ENCODE assay signal across 22 cellular contexts in genomic region chr14:45559626-45560025, GRCh38.
DNase-seq lines count a peak whose midpoint lies in the region; ATAC-seq and TF ChIP-seq lines count a peak whose summit lies in the region.
"Had no signal": no experiment of that assay in that cellular context is flagged by ENCODE, and none has a peak within 500 bp of the region (broad histone marks: within the 10 kb centered on the region; RNA-seq: fewer than 3 reads in every experiment).

No MANE protein-coding gene starts in this region.

- no peaks in the 10 kb centered on the region for H3K4me1 Mint-ChIP-seq in GM23338
- no peaks in the 10 kb centered on the region for H3K4me1 Mint-ChIP-seq in WTC11
- H3K4me1 Mint-ChIP-seq: B cell, CD14-positive monocyte, IgD-negative memory B cell had no signal

- H3K4me1 ChIP-seq in GM23338 (ENCODE audit: insufficient read depth) (no peaks in the 10 kb centered on the region), mesendoderm (ENCODE audit: control insufficient read depth, low read depth, low read length) (no peaks in the 10 kb centered on the region), uterus (no peaks in the 10 kb centered on the region)
- H3K4me1 ChIP-seq: A549, SJSA1 had no signal

- H3K9me3 Mint-ChIP-seq in GM23338 (no peaks in the 10 kb centered on the region), WTC11 (peaks cover 7% of the 10 kb centered on the region; the same call in 1 of the 2 replicates)

- H3K4me2 ChIP-seq in GM23338 (no peak overlapping the region), mesendoderm (ENCODE audit: low read length) (no peak overlapping the region)
- H3K4me2 ChIP-seq: A549 had no signal

- H4K20me1 ChIP-seq in GM23338 (replicated peaks; ENCODE audit: insufficient read depth) = no peaks in the 10 kb centered on the region

- no peak overlapping the region for H3K23ac ChIP-seq in mesendoderm (ENCODE audit: low read length)

- H3K79me2 ChIP-seq in GM23338 (replicated peaks; ENCODE audit: insufficient read depth) = no peaks in the 10 kb centered on the region
- no peaks in the 10 kb centered on the region for H3K79me2 ChIP-seq in mesendoderm (ENCODE audit: control insufficient read depth, insufficient read depth, low read length)

- H2AK5ac ChIP-seq in mesendoderm (ENCODE audit: low read length) = no peak overlapping the region

- intact Hi-C loops in uterus (cut with DNase I; ENCODE audit: low total_unique reads) = no loop called here

- H3K4ac ChIP-seq in mesendoderm (ENCODE audit: low read depth, low read length) = no peak overlapping the region

- H3K4me3 Mint-ChIP-seq in GM23338 = no peak overlapping the region
- no peak overlapping the region for H3K4me3 Mint-ChIP-seq in WTC11
- H3K4me3 Mint-ChIP-seq: B cell, CD14-positive monocyte, IgD-negative memory B cell had no signal

- no peak overlapping the region for H3K56ac ChIP-seq in mesendoderm (ENCODE audit: low read length)

- H3K36me3 ChIP-seq in GM23338 (ENCODE audit: insufficient read depth) (no peaks in the 10 kb centered on the region), mesendoderm (ENCODE audit: control insufficient read depth, insufficient read depth, low read length) (no peaks in the 10 kb centered on the region), uterus (no peaks in the 10 kb centered on the region)
- H3K36me3 ChIP-seq: SJSA1 had no signal

- WGBS in mesendoderm (ENCODE audit: extremely low coverage, insufficient coverage, low lambda C conversion rate) = no CpG with 5 or more reads among the region's 5 CpGs

- H2BK120ac ChIP-seq in mesendoderm (ENCODE audit: low read depth, low read length) = no peak overlapping the region

- TF ChIP-seq CTCF in GM23338 (conservative IDR thresholded peaks at IDR 0.05; ENCODE audit: low read depth in 2 of 2) (peak in 1 of 2 experiments; percentile 42; a peak in 2 of 4 replicates), WTC11 (IDR thresholded peaks at IDR 0.05) (no peak), uterus (IDR thresholded peaks at IDR 0.05) (no peak)

- H3K9me3 ChIP-seq in uterus = no peaks in the 10 kb centered on the region
- H3K9me3 ChIP-seq: A549, SJSA1 had no signal

- POLR2A ChIA-PET in HEK293T (lab: Yijun Ruan, JAX) (no interaction called here), WTC11 (lab: Charles Lee) (interaction anchor here (1.0 kb wide), 1 partner anchor 55 kb away, joined by 3 read pairs; no protein-coding TSS in a partner anchor)

- H3K36me3 Mint-ChIP-seq in GM23338 (ENCODE audit: low read depth) (no peaks in the 10 kb centered on the region), WTC11 (no peaks in the 10 kb centered on the region)
- H3K36me3 Mint-ChIP-seq: CD14-positive monocyte, IgD-negative memory B cell had no signal

- 0 out of 2 replicates have a peak, but pooled peaks cover 2% of the 10 kb centered on the region for H3K9me2 ChIP-seq in GM23338 (ENCODE audit: insufficient read depth)

- H3K79me1 ChIP-seq in mesendoderm (ENCODE audit: low read length) = no peaks in the 10 kb centered on the region

- DNase-seq in GM23338 (ENCODE audit: low spot score) (peak; percentile 53), HEK293T (ENCODE audit: extremely low spot score) (peak; percentile 6), WTC11 (ENCODE audit: low spot score) (no peak), mesendoderm (peak; percentile 38), uterus (no peak)
- DNase-seq: DMS53, EL, GF-D8, MV-4-11, NCI-H1694, NCI-H2081, NCI-H446 treated with DMSO at 0.1 percent for 48 hours had no signal

- no peak overlapping the region for H3K18ac ChIP-seq in mesendoderm (ENCODE audit: low read length)

- no peak overlapping the region for H4K5ac ChIP-seq in mesendoderm (ENCODE audit: low read length)

- no peak overlapping the region for H2BK15ac ChIP-seq in mesendoderm (replicated peaks; ENCODE audit: low read depth)

- H3K27ac ChIP-seq in GM23338 (ENCODE audit: low read depth) (no peak overlapping the region), mesendoderm (ENCODE audit: low read depth, low read length) (no peak overlapping the region), uterus (no peak overlapping the region)
- H3K27ac ChIP-seq: A549, SJSA1 had no signal

- H3K27me3 Mint-ChIP-seq in GM23338 (ENCODE audit: insufficient read depth, low read depth, poor library complexity) = no peaks in the 10 kb centered on the region
- no peaks in the 10 kb centered on the region for H3K27me3 Mint-ChIP-seq in WTC11 (ENCODE audit: low read depth)
- H3K27me3 Mint-ChIP-seq: B cell, IgD-negative memory B cell had no signal

- H3K27ac Mint-ChIP-seq in GM23338 = no peak overlapping the region
- no peak overlapping the region for H3K27ac Mint-ChIP-seq in WTC11
- H3K27ac Mint-ChIP-seq: B cell, CD14-positive monocyte had no signal

- CTCF ChIA-PET in HEK293T (lab: Yijun Ruan, JAX) = interaction anchor here (0.6 kb wide), 1 partner anchor 28 kb away, joined by 3 read pairs; no protein-coding TSS in a partner anchor
- CTCF ChIA-PET in WTC11 (lab: Charles Lee) = interaction anchor here (1.4 kb wide), 1 partner anchor 33 kb away, joined by 4 read pairs; no protein-coding TSS in a partner anchor

- H4K8ac ChIP-seq in mesendoderm (ENCODE audit: low read depth, low read length) = no peak overlapping the region

- H2BK5ac ChIP-seq in mesendoderm (ENCODE audit: low read length) = no peak overlapping the region

- ATAC-seq in GM23338 (peak; percentile 85), WTC11 (peak; percentile 87), HG03159 (IDR thresholded peaks at IDR 0.05; ENCODE audit: unreplicated experiment) (no peak), GM19324 (IDR thresholded peaks at IDR 0.05; ENCODE audit: low FRiP score, unreplicated experiment) (no peak), HG02678 (IDR thresholded peaks at IDR 0.05; ENCODE audit: unreplicated experiment) (no peak)
- ATAC-seq: HCT116, Right ventricle myocardium inferior had no signal

- H3K9ac ChIP-seq in mesendoderm (ENCODE audit: low read length) = no peak overlapping the region

- TF ChIP-seq POLR2A in uterus (IDR thresholded peaks at IDR 0.05) = no peak

- peak overlapping the region; percentile 69 for H2AFZ ChIP-seq in GM23338

- H3K4me3 ChIP-seq in GM23338 (no peak overlapping the region), mesendoderm (ENCODE audit: low read length) (no peak overlapping the region), uterus (no peak overlapping the region)
- H3K4me3 ChIP-seq: A549, SJSA1 had no signal

- no peaks in the 10 kb centered on the region for H3K27me3 ChIP-seq in GM23338 (ENCODE audit: insufficient read depth)
- H3K27me3 ChIP-seq in mesendoderm (ENCODE audit: insufficient read depth, low read length, poor library complexity) = no peaks in the 10 kb centered on the region
- no peaks in the 10 kb centered on the region for H3K27me3 ChIP-seq in uterus
- H3K27me3 ChIP-seq: SJSA1 had no signal

- no peaks in the 10 kb centered on the region for H3F3A ChIP-seq in GM23338 (replicated peaks; ENCODE audit: low read depth)

TF ChIP-seq in GM23338, 12 proteins besides CTCF, POLR2A, EP300 and RAD21 (continues in another document):
- TF ChIP-seq CREB1 (CRISPR knock-in tag; IDR thresholded peaks at IDR 0.05; ENCODE audit: low read depth) (no peak), EZH2phosphoT487 (IDR thresholded peaks at IDR 0.05; ENCODE audit: unreplicated experiment) (no peak), ETS1 (IDR thresholded peaks at IDR 0.05) (no peak), POLR2AphosphoS5 (IDR thresholded peaks at IDR 0.05; ENCODE audit: low read depth) (no peak), ZNF331 (CRISPR knock-in tag; IDR thresholded peaks at IDR 0.05; ENCODE audit: low read depth) (no peak), STAT1 (IDR thresholded peaks at IDR 0.05; ENCODE audit: unreplicated experiment) (no peak)

TF ChIP-seq in HEK293T, 16 proteins besides CTCF, POLR2A, EP300 and RAD21:
- TF ChIP-seq FOXM1 (IDR thresholded peaks at IDR 0.05; ENCODE audit: borderline replicate concordance) (no peak), ZNF384 (IDR thresholded peaks at IDR 0.05) (no peak), CTBP1 (IDR thresholded peaks at IDR 0.05; ENCODE audit: borderline replicate concordance) (no peak), SUZ12 (IDR thresholded peaks at IDR 0.05) (no peak), FOXA1 (IDR thresholded peaks at IDR 0.05) (no peak), HDGF (IDR thresholded peaks at IDR 0.05; ENCODE audit: borderline replicate concordance) (no peak), SP1 (IDR thresholded peaks at IDR 0.05) (no peak), ARNT (IDR thresholded peaks at IDR 0.05) (no peak), LEF1 (IDR thresholded peaks at IDR 0.05; ENCODE audit: borderline replicate concordance) (no peak)
TF ChIP-seq in HEK293T: peak in this region for 0.

TF ChIP-seq in WTC11, 78 proteins besides CTCF, POLR2A, EP300 and RAD21:
- TF ChIP-seq RORB (CRISPR knock-in tag; IDR thresholded peaks at IDR 0.05) (no peak), NFYB (CRISPR knock-in tag; conservative IDR thresholded peaks at IDR 0.05; ENCODE audit: low read depth) (no peak), ATF1 (CRISPR knock-in tag; IDR thresholded peaks at IDR 0.05) (no peak), JUN (CRISPR knock-in tag; IDR thresholded peaks at IDR 0.05) (no peak), ZNF281 (CRISPR knock-in tag; IDR thresholded peaks at IDR 0.05) (no peak), ZNF219 (CRISPR knock-in tag; IDR thresholded peaks at IDR 0.05; ENCODE audit: borderline replicate concordance) (no peak)
TF ChIP-seq in WTC11: peak in this region for 0.

Comparison
In these comparisons a context has a peak if more than half of its experiments do, and no peak if none do; other contexts are left out.
1. ATAC-seq: peak in GM23338 (single experiment) and WTC11 (single experiment); none in HG03159 (single experiment), GM19324 (single experiment) and HG02678 (single experiment).
2. DNase-seq: peak in GM23338 (single experiment), HEK293T (single experiment) and mesendoderm (single experiment); none in WTC11 (single experiment) and uterus (0 of 2).